14 cellular contexts compared by ENCODE assay signal in genomic region chr12:94753071-94753779, GRCh38.
DNase-seq lines count a peak whose midpoint lies in the region; ATAC-seq, FAIRE-seq and TF ChIP-seq lines count a peak whose summit lies in the region.
"Had no signal": no experiment of that assay in that cellular context is flagged by ENCODE, and none has a peak within 500 bp of the region (broad histone marks: within the 10 kb centered on the region; RNA-seq: fewer than 3 reads in every experiment).

No MANE protein-coding gene starts in this region.

- intact Hi-C loops in natural killer cell (cut with micrococcal nuclease), result no loop called here
- intact Hi-C loops in activated CD4-positive, alpha-beta memory T cell treated with anti-CD3 and anti-CD28 coated beads for 36 hours (cut with micrococcal nuclease), result no loop called here

- H3K27me3 Mint-ChIP-seq in natural killer cell (ENCODE audit: low read depth in 2 of 2), result peaks cover 11 to 13% of the 10 kb centered on the region in 2 donors
- peaks cover 13% of the 10 kb centered on the region for H3K27me3 Mint-ChIP-seq in activated CD4-positive, alpha-beta memory T cell treated with anti-CD3 and anti-CD28 coated beads for 36 hours
- H3K27me3 Mint-ChIP-seq: memory B cell had no signal

- ATAC-seq in esophagus mucosa, result peak; percentile 93
- ATAC-seq in natural killer cell, result peak in 2 of 3 donors; percentile 49 to 63
- ATAC-seq: T-cell had no signal

- H3K4me1 Mint-ChIP-seq in natural killer cell, result peaks cover 8 to 14% of the 10 kb centered on the region in 2 donors
- no peaks in the 10 kb centered on the region for H3K4me1 Mint-ChIP-seq in activated CD4-positive, alpha-beta memory T cell treated with anti-CD3 and anti-CD28 coated beads for 36 hours (ENCODE audit: low read depth)
- H3K4me1 Mint-ChIP-seq: T-cell had no signal

- POLR2A ChIA-PET in activated CD4-positive, alpha-beta memory T cell treated with anti-CD3 and anti-CD28 coated beads for 36 hours (lab: Charles Lee), result no interaction called here

- CTCF ChIA-PET in activated CD4-positive, alpha-beta memory T cell treated with anti-CD3 and anti-CD28 coated beads for 36 hours (lab: Charles Lee), result no interaction called here

- H3K9me3 Mint-ChIP-seq in natural killer cell, result no peaks in the 10 kb centered on the region
- H3K9me3 Mint-ChIP-seq in activated CD4-positive, alpha-beta memory T cell treated with anti-CD3 and anti-CD28 coated beads for 36 hours, result no peaks in the 10 kb centered on the region
- H3K9me3 Mint-ChIP-seq: memory B cell, T-cell had no signal

- H3K4me3 Mint-ChIP-seq in natural killer cell, result no peak overlapping the region
- H3K4me3 Mint-ChIP-seq in activated CD4-positive, alpha-beta memory T cell treated with anti-CD3 and anti-CD28 coated beads for 36 hours, result no peak overlapping the region
- H3K4me3 Mint-ChIP-seq: memory B cell, T-cell had no signal

- DNase-seq in GM12891 (ENCODE audit: insufficient read length, low spot score) (no peak), NCI-H226 (peak; percentile 16), natural killer cell (no peak), retina (no peak), DMS153 treated with DMSO at 0.1 percent for 48 hours (lab: John Stamatoyannopoulos, UW; ENCODE audit: unreplicated experiment) (no peak)
- DNase-seq in activated CD4-positive, alpha-beta memory T cell treated with anti-CD3 and anti-CD28 coated beads for 36 hours, result no peak
- no peak for DNase-seq in stimulated activated CD4-positive, alpha-beta T cell treated with anti-CD3 and anti-CD28 coated beads, Interleukin-4, amount 100 ng/mL, for 24 hours
- DNase-seq: activated gamma-delta T cell, cortex of kidney, NCI-H1436, T-cell had no signal

- H3K27ac Mint-ChIP-seq in natural killer cell, result no peak overlapping the region
- H3K27ac Mint-ChIP-seq in activated CD4-positive, alpha-beta memory T cell treated with anti-CD3 and anti-CD28 coated beads for 36 hours, result no peak overlapping the region
- H3K27ac Mint-ChIP-seq: memory B cell, T-cell had no signal

- FAIRE-seq in GM12891 (lab: Jason Lieb, UNC), result peak; percentile 56
- FAIRE-seq: G401.6 had no signal

- no peak for TF ChIP-seq CTCF in natural killer cell (IDR thresholded peaks at IDR 0.05)

- no peak for TF ChIP-seq POLR2A in GM12891 (IDR thresholded peaks at IDR 0.05; ENCODE audit: low read depth, low read length)

- no peaks in the 10 kb centered on the region for H3K36me3 Mint-ChIP-seq in natural killer cell
- H3K36me3 Mint-ChIP-seq in activated CD4-positive, alpha-beta memory T cell treated with anti-CD3 and anti-CD28 coated beads for 36 hours, result no peaks in the 10 kb centered on the region
- H3K36me3 Mint-ChIP-seq: T-cell had no signal

TF ChIP-seq in GM12891, 5 proteins besides CTCF, POLR2A, EP300 and RAD21:
- TF ChIP-seq SPI1 (IDR thresholded peaks at IDR 0.05; ENCODE audit: low read depth, low read length), result no peak
- TF ChIP-seq POLR2AphosphoS5 (IDR thresholded peaks at IDR 0.05; ENCODE audit: low read depth, low read length), result no peak
- TF ChIP-seq PAX5 (IDR thresholded peaks at IDR 0.05; ENCODE audit: insufficient read depth, low read length, severe bottlenecking), result no peak
- TF ChIP-seq TAF1 (IDR thresholded peaks at IDR 0.05; ENCODE audit: low read depth, low read length), result no peak
- no peak for TF ChIP-seq POU2F2 (IDR thresholded peaks at IDR 0.05; ENCODE audit: low read depth, low read length)
